ENCODE assay signal across 8 cellular contexts in the genomic region with DNA sequence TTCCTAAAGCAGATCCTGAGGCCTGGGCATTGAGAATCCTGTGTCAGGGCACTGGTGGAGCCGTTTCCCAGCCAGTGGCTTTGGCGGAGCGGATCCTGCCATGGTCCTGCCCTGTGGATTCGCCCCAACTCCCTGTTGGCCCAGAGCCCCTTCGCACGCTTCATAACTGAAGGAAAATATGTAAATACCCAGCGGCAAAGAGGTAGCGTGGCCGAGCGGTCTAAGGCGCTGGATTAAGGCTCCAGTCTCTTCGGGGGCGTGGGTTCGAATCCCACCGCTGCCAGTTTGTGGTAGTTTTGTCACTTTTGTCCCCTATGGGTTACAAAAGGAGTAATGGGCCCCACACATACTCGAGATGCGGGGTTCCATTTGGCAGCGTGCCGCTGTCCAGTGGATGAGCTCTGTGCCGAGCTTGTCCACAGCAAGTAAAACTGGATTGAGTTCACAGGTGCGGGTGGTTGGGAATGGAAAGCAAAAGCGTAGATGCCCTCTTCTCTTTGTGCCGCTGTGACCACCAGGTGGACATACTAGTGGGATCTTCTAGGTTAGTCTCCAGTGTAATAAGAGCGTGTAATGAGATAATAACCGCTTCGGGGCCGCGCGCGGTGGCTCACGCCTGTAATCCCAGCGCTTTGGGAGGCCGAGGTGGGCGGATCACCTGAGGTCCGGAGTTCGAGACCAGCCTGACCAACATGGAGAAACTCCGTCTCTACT. TPM values are rescaled to one million over a fixed set of nuclear protein-coding genes. Genes with fewer than 3 reads are reported as not detected.
DNase-seq lines count a peak whose midpoint lies in the region; ATAC-seq, FAIRE-seq and TF ChIP-seq lines count a peak whose summit lies in the region.

No MANE protein-coding gene starts in this region.

- H4K91ac ChIP-seq in trophoblast cell (ENCODE audit: low read depth, low read length) = no peak overlapping the region

- H3K79me2 ChIP-seq in trophoblast cell (ENCODE audit: control insufficient read depth, insufficient read depth, low read length, poor library complexity) = peaks cover 6% of the 10 kb centered on the region

- H3K27ac ChIP-seq in A549 (peak overlapping the region; percentile 79 to 96), HL-60 (replicated peaks) (peak overlapping the region; percentile 83), trophoblast cell (ENCODE audit: low read depth, low read length) (no peak overlapping the region)

- no peak overlapping the region for H3K18ac ChIP-seq in trophoblast cell (ENCODE audit: low read length)

- ATAC-seq in A549 (peak; percentile 25 to 42), HG03520 (IDR thresholded peaks at IDR 0.05; ENCODE audit: unreplicated experiment) (no peak)

- H3K9me3 ChIP-seq in A549 = no peaks in the 10 kb centered on the region
- no peaks in the 10 kb centered on the region for H3K9me3 ChIP-seq in trophoblast cell (ENCODE audit: insufficient read depth, low read depth, low read length)

- H2BK5ac ChIP-seq in trophoblast cell (ENCODE audit: low read depth, low read length, poor library complexity) = no peak overlapping the region

- peaks cover 8% of the 10 kb centered on the region for H3K79me1 ChIP-seq in trophoblast cell (ENCODE audit: low read length)

- no peak overlapping the region for H3K9ac ChIP-seq in trophoblast cell (ENCODE audit: low read length)

- no peak overlapping the region for H4K12ac ChIP-seq in trophoblast cell (ENCODE audit: low read depth, low read length)

- TF ChIP-seq RAD21 in A549 (conservative IDR thresholded peaks at IDR 0.05 in 1 of 2, IDR thresholded peaks at IDR 0.05 in 1 of 2) = peak in 1 of 2 experiments; percentile 14; a peak in 1 of 5 replicates

- 1% methylated on average over 22 of the region's 37 CpGs for WGBS in A549 (ENCODE audit: missing lambda C conversion rate)
- WGBS in trophoblast cell (ENCODE audit: extremely low coverage, insufficient coverage, insufficient read length) = no CpG with 5 or more reads among the region's 37 CpGs

- H3K4ac ChIP-seq in trophoblast cell (ENCODE audit: low read depth, low read length) = no peak overlapping the region

- POLR2A ChIA-PET in A549 (lab: Yijun Ruan, JAX) = interaction anchor here (0.5 to 6.4 kb wide), 7 partner anchors 18 to 708 kb away, joined by 3 to 159 read pairs (median 4); partner anchors contain the start of genes TRIM41, TRIM7 and ZFP62

- FAIRE-seq in A549 (lab: Jason Lieb, UNC) = no peak

- TF ChIP-seq CTCF in A549 (IDR thresholded peaks at IDR 0.05) (0 out of 3 replicates have a peak, but pooled peaks have one; percentile 16), HL-60 (IDR thresholded peaks at IDR 0.05; ENCODE audit: insufficient read depth, low read length) (no peak)

- peak in 1 of 2 experiments; percentile 94 for DNase-seq in A549 (ENCODE audit: low read depth in 1 of 2, low spot score in 1 of 2)
- peak in 1 of 2 experiments; percentile 67 for DNase-seq in HL-60 (ENCODE audit: low read depth in 1 of 2, low spot score in 1 of 2)
- peak; percentile 52 for DNase-seq in activated T-cell treated with anti-CD3 and anti-CD28 coated beads, Interleukin-2, amount 50 U/mL, for 1 hour
- peak; percentile 63 for DNase-seq in globus pallidus (ENCODE audit: low spot score)
- DNase-seq in trophoblast cell = peak; percentile 91 to 94
- DNase-seq in DMS53 (lab: John Stamatoyannopoulos, UW) = no peak
- DNase-seq in NCI-H2227 (lab: John Stamatoyannopoulos, UW; ENCODE audit: unreplicated experiment) = no peak

- H3K4me2 ChIP-seq in A549 (peak overlapping the region; percentile 99), trophoblast cell (ENCODE audit: low read length) (peak overlapping the region; percentile 54)

- H2AK5ac ChIP-seq in trophoblast cell (ENCODE audit: low read length) = no peak overlapping the region

- no peak overlapping the region for H3K14ac ChIP-seq in trophoblast cell (ENCODE audit: low read length)

- peaks cover 15% of the 10 kb centered on the region for H3K4me1 ChIP-seq in A549
- peaks cover 4% of the 10 kb centered on the region in 2 experiments for H3K4me1 ChIP-seq in trophoblast cell (ENCODE audit: control insufficient read depth in 1 of 2, insufficient read depth in 2 of 2, low read length in 2 of 2)

- H4K8ac ChIP-seq in trophoblast cell (ENCODE audit: low read depth, low read length) = peak overlapping the region; percentile 54

- TF ChIP-seq POLR2A in A549 (IDR thresholded peaks at IDR 0.05; ENCODE audit: low read length) = no peak

- no peak overlapping the region for H3K23ac ChIP-seq in trophoblast cell (ENCODE audit: low read length)

- H3K27me3 ChIP-seq in HL-60 (ENCODE audit: insufficient read depth, poor library complexity, severe bottlenecking) = no peaks in the 10 kb centered on the region
- H3K27me3 ChIP-seq in trophoblast cell (ENCODE audit: insufficient read depth, low read length) = peaks cover 10% of the 10 kb centered on the region

- TF ChIP-seq EP300 in A549 (IDR thresholded peaks at IDR 0.05) = no peak

- H2BK12ac ChIP-seq in trophoblast cell (ENCODE audit: low read length) = no peak overlapping the region

- CTCF ChIA-PET in A549 (lab: Yijun Ruan, JAX) = interaction anchor here (0.6 to 4.3 kb wide), 14 partner anchors 10 to 78 kb away, joined by 3 to 24 read pairs (median 6); partner anchors contain the start of gene TRIM7

- H3K4me3 ChIP-seq in A549 (peak overlapping the region; percentile 82), HL-60 (replicated peaks; ENCODE audit: insufficient read depth, low read length) (peak overlapping the region; percentile 86), trophoblast cell (ENCODE audit: low read depth, low read length) (peak overlapping the region; percentile 66)

- no peaks in the 10 kb centered on the region for H3K36me3 ChIP-seq in trophoblast cell (ENCODE audit: control insufficient read depth in 1 of 2, insufficient read depth in 2 of 2, low read length in 2 of 2)

- H2BK120ac ChIP-seq in trophoblast cell (ENCODE audit: insufficient read depth, low read length, poor library complexity) = no peak overlapping the region

- H2AFZ ChIP-seq in trophoblast cell (ENCODE audit: insufficient read depth, low read length, poor library complexity) = no peak overlapping the region

TF ChIP-seq in A549, 52 proteins besides CTCF, POLR2A, EP300 and RAD21 (continues in another document):
- 0 out of 2 replicates have a peak, but pooled peaks have one; percentile 15 for TF ChIP-seq ZSCAN20 (CRISPR knock-in tag; IDR thresholded peaks at IDR 0.05)
- TF ChIP-seq, protein P1, sequence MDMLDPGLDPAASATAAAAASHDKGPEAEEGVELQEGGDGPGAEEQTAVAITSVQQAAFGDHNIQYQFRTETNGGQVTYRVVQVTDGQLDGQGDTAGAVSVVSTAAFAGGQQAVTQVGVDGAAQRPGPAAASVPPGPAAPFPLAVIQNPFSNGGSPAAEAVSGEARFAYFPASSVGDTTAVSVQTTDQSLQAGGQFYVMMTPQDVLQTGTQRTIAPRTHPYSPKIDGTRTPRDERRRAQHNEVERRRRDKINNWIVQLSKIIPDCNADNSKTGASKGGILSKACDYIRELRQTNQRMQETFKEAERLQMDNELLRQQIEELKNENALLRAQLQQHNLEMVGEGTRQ (IDR thresholded peaks at IDR 0.05) = no peak
- no peak for TF ChIP-seq RNF2 (IDR thresholded peaks at IDR 0.05; ENCODE audit: borderline replicate concordance, low read depth)
- no peak for TF ChIP-seq MAFK (IDR thresholded peaks at IDR 0.05; ENCODE audit: partially characterized antibody)
- no peak for TF ChIP-seq EHF (CRISPR knock-in tag; IDR thresholded peaks at IDR 0.05)
- TF ChIP-seq CBX8 (IDR thresholded peaks at IDR 0.05) = no peak
- no peak for TF ChIP-seq FOSB (CRISPR knock-in tag; IDR thresholded peaks at IDR 0.05)
- TF ChIP-seq HES2 (IDR thresholded peaks at IDR 0.05) = no peak
- TF ChIP-seq ZFP36 (IDR thresholded peaks at IDR 0.05; ENCODE audit: borderline replicate concordance, partially characterized antibody) = no peak

RNA-seq across cellular contexts. Expression of gene TRIM7, which starts 17.3 kb away (rescaled TPM):
- 20.4 and 30.7 TPM in 2 replicates for polyA plus RNA-seq in A549 (2011; rRNA removed)
- 27.2 and 28.7 TPM in 2 replicates for polyA plus RNA-seq in A549 (2012; cell fraction: cytosol; rRNA removed)
- polyA plus RNA-seq in A549 (2012; cell fraction: nucleus; rRNA removed) = 20.4 and 25.4 TPM in 2 replicates
- 21.8 to 23.2 TPM (median 23.1 TPM) in 3 replicates for polyA plus RNA-seq in A549 (2017; fragmentation: RNase III; extraction: RNeasy Plus Mini Kit Qiagen cat#74134 plus additional on column Dnase treatment)
- polyA minus RNA-seq in A549 (2011; rRNA and poly(A)+ RNA removed) = 5.3 and 5.6 TPM in 2 replicates
- 0.04 and 0.07 TPM in 2 replicates for polyA plus RNA-seq in trophoblast cell (2013)

RNA-seq across cellular contexts. Expression of gene TRIM41, which starts 35.4 kb away (rescaled TPM):
- polyA plus RNA-seq in A549 (2011; rRNA removed) (17.0 and 22.7 TPM in 2 replicates), A549 (2017; fragmentation: RNase III; extraction: RNeasy Plus Mini Kit Qiagen cat#74134 plus additional on column Dnase treatment) (29.7 to 35.0 TPM (median 32.5 TPM) in 3 replicates)
- 21.6 and 22.2 TPM in 2 replicates for polyA plus RNA-seq in A549 (2012; cell fraction: cytosol; rRNA removed)
- polyA plus RNA-seq in A549 (2012; cell fraction: nucleus; rRNA removed) = 73.3 and 77.6 TPM in 2 replicates
- 10.5 and 11.3 TPM in 2 replicates for polyA minus RNA-seq in A549 (2011; rRNA and poly(A)+ RNA removed)
- 16.4 and 16.9 TPM in 2 replicates for polyA plus RNA-seq in trophoblast cell (2013)

RNA-seq across cellular contexts. Expression of gene OR2V2, which starts 40.3 kb away (rescaled TPM):
- polyA plus RNA-seq in A549 (2011; rRNA removed) (not detected in 2 replicates), A549 (2017; fragmentation: RNase III; extraction: RNeasy Plus Mini Kit Qiagen cat#74134 plus additional on column Dnase treatment) (not detected in 3 replicates)
- polyA plus RNA-seq in A549 (2012; cell fraction: cytosol; rRNA removed) = not detected in 2 replicates
- polyA plus RNA-seq in A549 (2012; cell fraction: nucleus; rRNA removed) = not detected in 2 replicates
- polyA minus RNA-seq in A549 (2011; rRNA and poly(A)+ RNA removed) = not detected in 2 replicates
- polyA plus RNA-seq in trophoblast cell (2013) = 0.04 TPM in 2 replicates

RNA-seq across cellular contexts. Expression of gene RACK1, which starts 56.0 kb away (rescaled TPM):
- 3,139 and 4,035 TPM in 2 replicates for polyA plus RNA-seq in A549 (2011; rRNA removed)
- 4,808 and 5,207 TPM in 2 replicates for polyA plus RNA-seq in A549 (2012; cell fraction: cytosol; rRNA removed)
- 3,506 and 3,565 TPM in 2 replicates for polyA plus RNA-seq in A549 (2012; cell fraction: nucleus; rRNA removed)
- 2,466 to 2,717 TPM (median 2,590 TPM) in 3 replicates for polyA plus RNA-seq in A549 (2017; fragmentation: RNase III; extraction: RNeasy Plus Mini Kit Qiagen cat#74134 plus additional on column Dnase treatment)
- polyA minus RNA-seq in A549 (2011; rRNA and poly(A)+ RNA removed) = 6,906 and 9,556 TPM in 2 replicates
- 2,172 and 2,251 TPM in 2 replicates for polyA plus RNA-seq in trophoblast cell (2013)

RNA-seq across cellular contexts. Expression of gene OR2V1, which starts 56.7 kb away (rescaled TPM):
- polyA plus RNA-seq in A549 (2011; rRNA removed) (not detected in 2 replicates), A549 (2017; fragmentation: RNase III; extraction: RNeasy Plus Mini Kit Qiagen cat#74134 plus additional on column Dnase treatment) (not detected in 3 replicates)
- not detected in 2 replicates for polyA plus RNA-seq in A549 (2012; cell fraction: cytosol; rRNA removed)
- polyA plus RNA-seq in A549 (2012; cell fraction: nucleus; rRNA removed) = not detected in 2 replicates
- not detected in 2 replicates for polyA minus RNA-seq in A549 (2011; rRNA and poly(A)+ RNA removed)
- polyA plus RNA-seq in trophoblast cell (2013) = not detected in 2 replicates

Comparison
In these comparisons a context has a peak if more than half of its experiments do, and no peak if none do; other contexts are left out.
1. DNase-seq: peak in activated T-cell treated with anti-CD3 and anti-CD28 coated beads, Interleukin-2, amount 50 U/mL, for 1 hour (single experiment), globus pallidus (single experiment) and trophoblast cell (2 of 2); none in DMS53 (single experiment) and NCI-H2227 (single experiment).
2. Peak in every context shown above with its lines, with median percentiles within 50 percentile points of each other: H3K4me3 ChIP-seq.